13 cellular contexts compared by ENCODE assay signal in genomic region chr14:49953196-49953595, GRCh38.
"Had no signal": no experiment of that assay in that cellular context is flagged by ENCODE, and none has a peak within 500 bp of the region (broad histone marks: within the 10 kb centered on the region; RNA-seq: fewer than 3 reads in every experiment).

No MANE protein-coding gene starts in this region.

- DNase-seq: activated CD4-positive, alpha-beta T cell treated with anti-CD3 and anti-CD28 coated beads, Interleukin-2, amount 50 U/mL, for 1 hour; activated CD8-positive, alpha-beta memory T cell treated with anti-CD3 and anti-CD28 coated beads for 24 hours; activated naive CD4-positive, alpha-beta T cell treated with Interleukin-2 at 50 U/mL for 16 hours; aorta; cerebellar nuclear complex; dermis blood vessel endothelial cell; foreskin fibroblast; immature natural killer cell; left cardiac atrium; lower lobe of right lung; naive thymus-derived CD4-positive, alpha-beta T cell; stimulated activated naive B cell treated with anti-CD40 and anti-IgM and Interleukin-4, amounts not matched to agents 10 μg/mL and 1 μg/mL and 100 μg/mL, for 72 hours; tibial artery had no signal

- H3K9me3 ChIP-seq: lower lobe of right lung, tibial artery had no signal

- ATAC-seq: left cardiac atrium; lower lobe of right lung; naive thymus-derived CD4-positive, alpha-beta T cell; stimulated activated naive B cell treated with anti-CD40 and anti-IgM and Interleukin-4, amounts not matched to agents 10 μg/mL and 1 μg/mL and 100 μg/mL, for 72 hours had no signal

- H3K4me1 ChIP-seq: lower lobe of right lung had no signal

- H3K27ac ChIP-seq: tibial artery had no signal

- H3K27me3 ChIP-seq: tibial artery had no signal

- H3K36me3 ChIP-seq: lower lobe of right lung, tibial artery had no signal

- H3K4me3 ChIP-seq: lower lobe of right lung, tibial artery had no signal
